Comparison of ENCODE assay signal across 7 cellular contexts in genomic region chr7:100475549-100475948, GRCh38. TPM values are rescaled to one million over a fixed set of nuclear protein-coding genes. Genes with fewer than 3 reads are reported as not detected.
A peak's percentile ranks its signal among the peaks of the same experiment; 100 is the strongest.
DNase-seq lines count a peak whose midpoint lies in the region; ATAC-seq lines count a peak whose summit lies in the region.
"Had no signal": no experiment of that assay in that cellular context is flagged by ENCODE, and none has a peak within 500 bp of the region (broad histone marks: within the 10 kb centered on the region; RNA-seq: fewer than 3 reads in every experiment).

No MANE protein-coding gene starts in this region.

- H3K36me3 Mint-ChIP-seq in activated T-cell treated with anti-CD3 and anti-CD28 coated beads, Interleukin-2, amount 50 U/mL, for 72 hours (ENCODE audit: insufficient read depth in 2 of 2) = peaks cover 11% of the 10 kb centered on the region in 2 donors

- no peaks in the 10 kb centered on the region for H3K9me3 ChIP-seq in mucosa of stomach (ENCODE audit: control insufficient read depth, low read length)

- H3K4me1 ChIP-seq in mucosa of stomach (ENCODE audit: control insufficient read depth, insufficient read depth, low read length) = peaks cover 36% of the 10 kb centered on the region

- peaks cover 49% of the 10 kb centered on the region for H3K4me1 Mint-ChIP-seq in activated T-cell treated with anti-CD3 and anti-CD28 coated beads, Interleukin-2, amount 50 U/mL, for 72 hours (ENCODE audit: low read depth)

- peaks cover 12% of the 10 kb centered on the region for H3K36me3 ChIP-seq in mucosa of stomach (ENCODE audit: control insufficient read depth, insufficient read depth, low read length)

- H3K27me3 ChIP-seq in mucosa of stomach (ENCODE audit: control insufficient read depth, insufficient read depth, low read length) = no peaks in the 10 kb centered on the region

- no peaks in the 10 kb centered on the region for H3K27me3 Mint-ChIP-seq in activated T-cell treated with anti-CD3 and anti-CD28 coated beads, Interleukin-2, amount 50 U/mL, for 72 hours (ENCODE audit: low read depth)

- H3K9ac ChIP-seq in mucosa of stomach (ENCODE audit: low read length) = peak overlapping the region; percentile 40

- H3K9me3 Mint-ChIP-seq in activated T-cell treated with anti-CD3 and anti-CD28 coated beads, Interleukin-2, amount 50 U/mL, for 72 hours = no peaks in the 10 kb centered on the region

- H3K4me3 Mint-ChIP-seq in activated T-cell treated with anti-CD3 and anti-CD28 coated beads, Interleukin-2, amount 50 U/mL, for 72 hours = peak overlapping the region; percentile 86

- peak; percentile 20 for DNase-seq in CD1c-positive myeloid dendritic cell (ENCODE audit: extremely low spot score)
- peak; percentile 26 to 35 for DNase-seq in activated T-cell treated with anti-CD3 and anti-CD28 coated beads, Interleukin-2, amount 50 U/mL, for 72 hours
- no peak for DNase-seq in AG20443 (ENCODE audit: low spot score)
- no peak for DNase-seq in SK-N-DZ (ENCODE audit: low spot score)
- DNase-seq: posterior cingulate gyrus had no signal

- no peak overlapping the region for H3K4me3 ChIP-seq in mucosa of stomach (ENCODE audit: low read length)

- peak overlapping the region; percentile 91 for H3K27ac Mint-ChIP-seq in activated T-cell treated with anti-CD3 and anti-CD28 coated beads, Interleukin-2, amount 50 U/mL, for 72 hours

- ATAC-seq in activated T-cell treated with anti-CD3 and anti-CD28 coated beads, Interleukin-2, amount 50 U/mL, for 72 hours (replicated peaks in 1 of 2) = no peak
- no peak for ATAC-seq in GM19463 (IDR thresholded peaks at IDR 0.05; ENCODE audit: unreplicated experiment)

RNA-seq across cellular contexts. Expression of gene TSC22D4, which starts 3.5 kb away (rescaled TPM):
- 100 to 1,000 TPM in 1 of 2 donors, 10 to 100 TPM in 1; 94.9 to 113 TPM for total RNA-seq in activated T-cell treated with anti-CD3 and anti-CD28 coated beads, Interleukin-2, amount 50 U/mL, for 72 hours
- 21.1 and 24.7 TPM in 2 replicates for polyA plus RNA-seq in SK-N-DZ (2014; cell fraction: cytosol; rRNA removed)
- 16.0 and 23.2 TPM in 2 replicates for polyA plus RNA-seq in SK-N-DZ (2014; cell fraction: nucleus; rRNA removed)

RNA-seq across cellular contexts. Expression of gene NYAP1, which starts 8.2 kb away (rescaled TPM):
- total RNA-seq in activated T-cell treated with anti-CD3 and anti-CD28 coated beads, Interleukin-2, amount 50 U/mL, for 72 hours = under 1 TPM; 0.67 to 0.72 TPM
- 3.8 and 8.3 TPM in 2 replicates for polyA plus RNA-seq in SK-N-DZ (2014; cell fraction: cytosol; rRNA removed)
- 4.8 and 8.2 TPM in 2 replicates for polyA plus RNA-seq in SK-N-DZ (2014; cell fraction: nucleus; rRNA removed)

RNA-seq across cellular contexts. Expression of gene SPACDR, which starts 11.5 kb away (rescaled TPM):
- 1 to 10 TPM; 5.4 to 5.6 TPM for total RNA-seq in activated T-cell treated with anti-CD3 and anti-CD28 coated beads, Interleukin-2, amount 50 U/mL, for 72 hours
- not detected in 2 replicates for polyA plus RNA-seq in SK-N-DZ (2014; cell fraction: cytosol; rRNA removed)
- polyA plus RNA-seq in SK-N-DZ (2014; cell fraction: nucleus; rRNA removed) = 1.8 TPM in 1 of 2 replicates, not detected in the other

RNA-seq across cellular contexts. Expression of gene PPP1R35, which starts 39.3 kb away (rescaled TPM):
- 10 to 100 TPM; 59.0 to 68.8 TPM for total RNA-seq in activated T-cell treated with anti-CD3 and anti-CD28 coated beads, Interleukin-2, amount 50 U/mL, for 72 hours
- polyA plus RNA-seq in SK-N-DZ (2014; cell fraction: cytosol; rRNA removed) = 30.0 and 50.0 TPM in 2 replicates
- 114 and 118 TPM in 2 replicates for polyA plus RNA-seq in SK-N-DZ (2014; cell fraction: nucleus; rRNA removed)

RNA-seq across cellular contexts. Expression of gene MEPCE, which starts 45.9 kb away (rescaled TPM):
- 10 to 100 TPM; 61.0 to 66.7 TPM for total RNA-seq in activated T-cell treated with anti-CD3 and anti-CD28 coated beads, Interleukin-2, amount 50 U/mL, for 72 hours
- 21.8 and 28.3 TPM in 2 replicates for polyA plus RNA-seq in SK-N-DZ (2014; cell fraction: cytosol; rRNA removed)
- 20.0 and 21.4 TPM in 2 replicates for polyA plus RNA-seq in SK-N-DZ (2014; cell fraction: nucleus; rRNA removed)

Comparison
In these comparisons a context has a peak if more than half of its experiments do, and no peak if none do; other contexts are left out.
1. DNase-seq: peak in CD1c-positive myeloid dendritic cell (single experiment) and activated T-cell treated with anti-CD3 and anti-CD28 coated beads, Interleukin-2, amount 50 U/mL, for 72 hours (2 of 2); none in AG20443 (single experiment) and SK-N-DZ (single experiment).